Comparison of ENCODE assay signal across 1 cellular context in the genomic region with DNA sequence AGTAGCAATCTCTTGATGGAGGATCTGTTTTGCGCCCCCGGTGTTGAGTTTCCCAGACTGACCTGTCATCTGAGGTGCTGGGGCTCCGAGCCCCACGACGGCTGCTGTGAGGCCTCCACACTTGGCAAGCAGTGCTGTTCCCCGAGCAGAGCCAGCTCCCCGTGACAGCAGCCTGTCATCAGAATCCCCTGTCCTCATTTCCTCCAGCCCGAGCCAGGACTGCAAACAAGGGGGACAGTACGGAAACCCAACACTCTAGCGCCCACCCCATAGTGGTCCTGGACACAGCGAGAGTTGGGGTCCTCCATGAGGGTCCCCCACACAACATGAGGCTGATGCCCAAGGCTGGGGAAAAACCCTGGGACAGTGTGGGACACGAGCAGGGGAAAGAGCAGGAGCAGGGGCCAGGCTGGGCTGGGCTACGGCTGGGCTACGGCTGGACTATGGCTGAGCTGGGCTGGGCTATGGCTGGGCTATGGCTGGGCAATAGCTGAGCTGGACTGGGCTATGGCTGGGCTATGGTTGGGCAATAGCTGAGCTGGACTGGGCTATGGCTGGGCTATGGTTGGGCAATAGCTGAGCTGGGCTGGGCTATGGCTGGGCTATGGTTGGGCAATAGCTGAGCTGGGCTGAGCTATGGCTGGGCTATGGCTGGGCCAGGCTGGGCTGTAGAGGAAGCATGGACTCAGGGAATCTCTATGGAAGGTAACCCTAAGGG.
TF ChIP-seq lines count a peak whose summit lies in the region.

No MANE protein-coding gene starts in this region.

TF ChIP-seq in HepG2, 621 proteins besides CTCF, POLR2A, EP300 and RAD21 (continued from another document and continues in another):
- TF ChIP-seq, protein P1, sequence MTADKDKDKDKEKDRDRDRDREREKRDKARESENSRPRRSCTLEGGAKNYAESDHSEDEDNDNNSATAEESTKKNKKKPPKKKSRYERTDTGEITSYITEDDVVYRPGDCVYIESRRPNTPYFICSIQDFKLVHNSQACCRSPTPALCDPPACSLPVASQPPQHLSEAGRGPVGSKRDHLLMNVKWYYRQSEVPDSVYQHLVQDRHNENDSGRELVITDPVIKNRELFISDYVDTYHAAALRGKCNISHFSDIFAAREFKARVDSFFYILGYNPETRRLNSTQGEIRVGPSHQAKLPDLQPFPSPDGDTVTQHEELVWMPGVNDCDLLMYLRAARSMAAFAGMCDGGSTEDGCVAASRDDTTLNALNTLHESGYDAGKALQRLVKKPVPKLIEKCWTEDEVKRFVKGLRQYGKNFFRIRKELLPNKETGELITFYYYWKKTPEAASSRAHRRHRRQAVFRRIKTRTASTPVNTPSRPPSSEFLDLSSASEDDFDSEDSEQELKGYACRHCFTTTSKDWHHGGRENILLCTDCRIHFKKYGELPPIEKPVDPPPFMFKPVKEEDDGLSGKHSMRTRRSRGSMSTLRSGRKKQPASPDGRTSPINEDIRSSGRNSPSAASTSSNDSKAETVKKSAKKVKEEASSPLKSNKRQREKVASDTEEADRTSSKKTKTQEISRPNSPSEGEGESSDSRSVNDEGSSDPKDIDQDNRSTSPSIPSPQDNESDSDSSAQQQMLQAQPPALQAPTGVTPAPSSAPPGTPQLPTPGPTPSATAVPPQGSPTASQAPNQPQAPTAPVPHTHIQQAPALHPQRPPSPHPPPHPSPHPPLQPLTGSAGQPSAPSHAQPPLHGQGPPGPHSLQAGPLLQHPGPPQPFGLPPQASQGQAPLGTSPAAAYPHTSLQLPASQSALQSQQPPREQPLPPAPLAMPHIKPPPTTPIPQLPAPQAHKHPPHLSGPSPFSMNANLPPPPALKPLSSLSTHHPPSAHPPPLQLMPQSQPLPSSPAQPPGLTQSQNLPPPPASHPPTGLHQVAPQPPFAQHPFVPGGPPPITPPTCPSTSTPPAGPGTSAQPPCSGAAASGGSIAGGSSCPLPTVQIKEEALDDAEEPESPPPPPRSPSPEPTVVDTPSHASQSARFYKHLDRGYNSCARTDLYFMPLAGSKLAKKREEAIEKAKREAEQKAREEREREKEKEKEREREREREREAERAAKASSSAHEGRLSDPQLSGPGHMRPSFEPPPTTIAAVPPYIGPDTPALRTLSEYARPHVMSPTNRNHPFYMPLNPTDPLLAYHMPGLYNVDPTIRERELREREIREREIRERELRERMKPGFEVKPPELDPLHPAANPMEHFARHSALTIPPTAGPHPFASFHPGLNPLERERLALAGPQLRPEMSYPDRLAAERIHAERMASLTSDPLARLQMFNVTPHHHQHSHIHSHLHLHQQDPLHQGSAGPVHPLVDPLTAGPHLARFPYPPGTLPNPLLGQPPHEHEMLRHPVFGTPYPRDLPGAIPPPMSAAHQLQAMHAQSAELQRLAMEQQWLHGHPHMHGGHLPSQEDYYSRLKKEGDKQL (CRISPR knock-in tag; IDR thresholded peaks at IDR 0.05; ENCODE audit: low read depth) = no peak
- TF ChIP-seq ZNF619 (CRISPR knock-in tag; IDR thresholded peaks at IDR 0.05) (peak; percentile 66; the same call in 1 of the 2 replicates), CCDC6 (CRISPR knock-in tag; IDR thresholded peaks at IDR 0.05) (peak; percentile 70; the same call in 1 of the 2 replicates), BORCS8-MEF2B (CRISPR knock-in tag; IDR thresholded peaks at IDR 0.05) (0 out of 2 replicates have a peak, but pooled peaks have one; percentile 14), MYC (CRISPR knock-in tag; IDR thresholded peaks at IDR 0.05; ENCODE audit: borderline replicate concordance) (peak; percentile 29; the same call in 1 of the 2 replicates), SALL2 (CRISPR knock-in tag; IDR thresholded peaks at IDR 0.05) (0 out of 2 replicates have a peak, but pooled peaks have one; percentile 66), CEBPG (CRISPR knock-in tag; IDR thresholded peaks at IDR 0.05) (peak; percentile 89), ELF3 (CRISPR knock-in tag; IDR thresholded peaks at IDR 0.05) (no peak), ZNF367 (CRISPR knock-in tag; IDR thresholded peaks at IDR 0.05; ENCODE audit: borderline replicate concordance) (no peak), ZNF510 (CRISPR knock-in tag; IDR thresholded peaks at IDR 0.05; ENCODE audit: low read depth) (0 out of 2 replicates have a peak, but pooled peaks have one; percentile 64), SOX6 (IDR thresholded peaks at IDR 0.05) (no peak), SOX6 (CRISPR knock-in tag; IDR thresholded peaks at IDR 0.05) (peak; percentile 21; the same call in 1 of the 2 replicates), ZNF572 (CRISPR knock-in tag; IDR thresholded peaks at IDR 0.05) (peak; percentile 88), CHD2 (IDR thresholded peaks at IDR 0.05; ENCODE audit: low read depth, low read length) (peak; percentile 26; the same call in 1 of the 2 replicates), ZNF292 (CRISPR knock-in tag; IDR thresholded peaks at IDR 0.05; ENCODE audit: borderline replicate concordance, low read depth) (peak; percentile 56; the same call in 1 of the 2 replicates), ZNF274 (CRISPR knock-in tag; IDR thresholded peaks at IDR 0.05) (peak; percentile 65; the same call in 1 of the 2 replicates), NRL (CRISPR knock-in tag; IDR thresholded peaks at IDR 0.05; ENCODE audit: borderline replicate concordance) (no peak), ARNT (IDR thresholded peaks at IDR 0.05) (no peak), HNRNPLL (IDR thresholded peaks at IDR 0.05; ENCODE audit: low read depth, low read length, poor library complexity, severe bottlenecking) (peak; percentile 35), RFX1 (IDR thresholded peaks at IDR 0.05) (no peak), ZNF383 (CRISPR knock-in tag; IDR thresholded peaks at IDR 0.05; ENCODE audit: borderline replicate concordance) (0 out of 2 replicates have a peak, but pooled peaks have one; percentile 39), ZFP90 (CRISPR knock-in tag; IDR thresholded peaks at IDR 0.05; ENCODE audit: borderline replicate concordance) (peak; percentile 94), RBM39 (IDR thresholded peaks at IDR 0.05; ENCODE audit: low read depth, low read length, poor library complexity, severe bottlenecking) (peak; percentile 39), ZFP41 (CRISPR knock-in tag; IDR thresholded peaks at IDR 0.05; ENCODE audit: borderline replicate concordance) (no peak), NFE2L1 (CRISPR knock-in tag; IDR thresholded peaks at IDR 0.05; ENCODE audit: borderline replicate concordance) (peak; percentile 85; the same call in 1 of the 2 replicates), ZNF616 (CRISPR knock-in tag; IDR thresholded peaks at IDR 0.05; ENCODE audit: low read depth) (no peak), SOX13 (IDR thresholded peaks at IDR 0.05) (no peak), SOX13 (CRISPR knock-in tag; conservative IDR thresholded peaks at IDR 0.05 in 1 of 2, IDR thresholded peaks at IDR 0.05 in 1 of 2) (no peak)
- TF ChIP-seq, protein P2, sequence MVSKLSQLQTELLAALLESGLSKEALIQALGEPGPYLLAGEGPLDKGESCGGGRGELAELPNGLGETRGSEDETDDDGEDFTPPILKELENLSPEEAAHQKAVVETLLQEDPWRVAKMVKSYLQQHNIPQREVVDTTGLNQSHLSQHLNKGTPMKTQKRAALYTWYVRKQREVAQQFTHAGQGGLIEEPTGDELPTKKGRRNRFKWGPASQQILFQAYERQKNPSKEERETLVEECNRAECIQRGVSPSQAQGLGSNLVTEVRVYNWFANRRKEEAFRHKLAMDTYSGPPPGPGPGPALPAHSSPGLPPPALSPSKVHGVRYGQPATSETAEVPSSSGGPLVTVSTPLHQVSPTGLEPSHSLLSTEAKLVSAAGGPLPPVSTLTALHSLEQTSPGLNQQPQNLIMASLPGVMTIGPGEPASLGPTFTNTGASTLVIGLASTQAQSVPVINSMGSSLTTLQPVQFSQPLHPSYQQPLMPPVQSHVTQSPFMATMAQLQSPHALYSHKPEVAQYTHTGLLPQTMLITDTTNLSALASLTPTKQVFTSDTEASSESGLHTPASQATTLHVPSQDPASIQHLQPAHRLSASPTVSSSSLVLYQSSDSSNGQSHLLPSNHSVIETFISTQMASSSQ (IDR thresholded peaks at IDR 0.05; ENCODE audit: low read depth) = no peak
- TF ChIP-seq, protein P2 (CRISPR knock-in tag; IDR thresholded peaks at IDR 0.05; ENCODE audit: borderline replicate concordance) = 0 out of 2 replicates have a peak, but pooled peaks have one; percentile 32
- TF ChIP-seq, protein P3, sequence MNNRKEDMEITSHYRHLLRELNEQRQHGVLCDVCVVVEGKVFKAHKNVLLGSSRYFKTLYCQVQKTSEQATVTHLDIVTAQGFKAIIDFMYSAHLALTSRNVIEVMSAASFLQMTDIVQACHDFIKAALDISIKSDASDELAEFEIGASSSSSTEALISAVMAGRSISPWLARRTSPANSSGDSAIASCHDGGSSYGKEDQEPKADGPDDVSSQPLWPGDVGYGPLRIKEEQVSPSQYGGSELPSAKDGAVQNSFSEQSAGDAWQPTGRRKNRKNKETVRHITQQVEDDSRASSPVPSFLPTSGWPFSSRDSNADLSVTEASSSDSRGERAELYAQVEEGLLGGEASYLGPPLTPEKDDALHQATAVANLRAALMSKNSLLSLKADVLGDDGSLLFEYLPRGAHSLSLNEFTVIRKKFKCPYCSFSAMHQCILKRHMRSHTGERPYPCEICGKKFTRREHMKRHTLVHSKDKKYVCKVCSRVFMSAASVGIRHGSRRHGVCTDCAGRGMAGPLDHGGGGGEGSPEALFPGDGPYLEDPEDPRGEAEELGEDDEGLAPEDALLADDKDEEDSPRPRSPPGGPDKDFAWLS (CRISPR knock-in tag; IDR thresholded peaks at IDR 0.05; ENCODE audit: borderline replicate concordance) = peak; percentile 73; the same call in 1 of the 2 replicates
- TF ChIP-seq, protein P4, sequence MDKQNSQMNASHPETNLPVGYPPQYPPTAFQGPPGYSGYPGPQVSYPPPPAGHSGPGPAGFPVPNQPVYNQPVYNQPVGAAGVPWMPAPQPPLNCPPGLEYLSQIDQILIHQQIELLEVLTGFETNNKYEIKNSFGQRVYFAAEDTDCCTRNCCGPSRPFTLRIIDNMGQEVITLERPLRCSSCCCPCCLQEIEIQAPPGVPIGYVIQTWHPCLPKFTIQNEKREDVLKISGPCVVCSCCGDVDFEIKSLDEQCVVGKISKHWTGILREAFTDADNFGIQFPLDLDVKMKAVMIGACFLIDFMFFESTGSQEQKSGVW (CRISPR knock-in tag; IDR thresholded peaks at IDR 0.05; ENCODE audit: borderline replicate concordance) = no peak
- TF ChIP-seq, protein P5, sequence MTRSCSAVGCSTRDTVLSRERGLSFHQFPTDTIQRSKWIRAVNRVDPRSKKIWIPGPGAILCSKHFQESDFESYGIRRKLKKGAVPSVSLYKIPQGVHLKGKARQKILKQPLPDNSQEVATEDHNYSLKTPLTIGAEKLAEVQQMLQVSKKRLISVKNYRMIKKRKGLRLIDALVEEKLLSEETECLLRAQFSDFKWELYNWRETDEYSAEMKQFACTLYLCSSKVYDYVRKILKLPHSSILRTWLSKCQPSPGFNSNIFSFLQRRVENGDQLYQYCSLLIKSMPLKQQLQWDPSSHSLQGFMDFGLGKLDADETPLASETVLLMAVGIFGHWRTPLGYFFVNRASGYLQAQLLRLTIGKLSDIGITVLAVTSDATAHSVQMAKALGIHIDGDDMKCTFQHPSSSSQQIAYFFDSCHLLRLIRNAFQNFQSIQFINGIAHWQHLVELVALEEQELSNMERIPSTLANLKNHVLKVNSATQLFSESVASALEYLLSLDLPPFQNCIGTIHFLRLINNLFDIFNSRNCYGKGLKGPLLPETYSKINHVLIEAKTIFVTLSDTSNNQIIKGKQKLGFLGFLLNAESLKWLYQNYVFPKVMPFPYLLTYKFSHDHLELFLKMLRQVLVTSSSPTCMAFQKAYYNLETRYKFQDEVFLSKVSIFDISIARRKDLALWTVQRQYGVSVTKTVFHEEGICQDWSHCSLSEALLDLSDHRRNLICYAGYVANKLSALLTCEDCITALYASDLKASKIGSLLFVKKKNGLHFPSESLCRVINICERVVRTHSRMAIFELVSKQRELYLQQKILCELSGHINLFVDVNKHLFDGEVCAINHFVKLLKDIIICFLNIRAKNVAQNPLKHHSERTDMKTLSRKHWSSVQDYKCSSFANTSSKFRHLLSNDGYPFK (CRISPR knock-in tag; IDR thresholded peaks at IDR 0.05; ENCODE audit: borderline replicate concordance) = peak; percentile 40; the same call in 1 of the 2 replicates
- TF ChIP-seq, protein P6, sequence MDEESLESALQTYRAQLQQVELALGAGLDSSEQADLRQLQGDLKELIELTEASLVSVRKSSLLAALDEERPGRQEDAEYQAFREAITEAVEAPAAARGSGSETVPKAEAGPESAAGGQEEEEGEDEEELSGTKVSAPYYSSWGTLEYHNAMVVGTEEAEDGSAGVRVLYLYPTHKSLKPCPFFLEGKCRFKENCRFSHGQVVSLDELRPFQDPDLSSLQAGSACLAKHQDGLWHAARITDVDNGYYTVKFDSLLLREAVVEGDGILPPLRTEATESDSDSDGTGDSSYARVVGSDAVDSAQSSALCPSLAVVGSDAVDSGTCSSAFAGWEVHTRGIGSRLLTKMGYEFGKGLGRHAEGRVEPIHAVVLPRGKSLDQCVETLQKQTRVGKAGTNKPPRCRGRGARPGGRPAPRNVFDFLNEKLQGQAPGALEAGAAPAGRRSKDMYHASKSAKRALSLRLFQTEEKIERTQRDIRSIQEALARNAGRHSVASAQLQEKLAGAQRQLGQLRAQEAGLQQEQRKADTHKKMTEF (CRISPR knock-in tag; IDR thresholded peaks at IDR 0.05) = no peak
- TF ChIP-seq, protein P7, sequence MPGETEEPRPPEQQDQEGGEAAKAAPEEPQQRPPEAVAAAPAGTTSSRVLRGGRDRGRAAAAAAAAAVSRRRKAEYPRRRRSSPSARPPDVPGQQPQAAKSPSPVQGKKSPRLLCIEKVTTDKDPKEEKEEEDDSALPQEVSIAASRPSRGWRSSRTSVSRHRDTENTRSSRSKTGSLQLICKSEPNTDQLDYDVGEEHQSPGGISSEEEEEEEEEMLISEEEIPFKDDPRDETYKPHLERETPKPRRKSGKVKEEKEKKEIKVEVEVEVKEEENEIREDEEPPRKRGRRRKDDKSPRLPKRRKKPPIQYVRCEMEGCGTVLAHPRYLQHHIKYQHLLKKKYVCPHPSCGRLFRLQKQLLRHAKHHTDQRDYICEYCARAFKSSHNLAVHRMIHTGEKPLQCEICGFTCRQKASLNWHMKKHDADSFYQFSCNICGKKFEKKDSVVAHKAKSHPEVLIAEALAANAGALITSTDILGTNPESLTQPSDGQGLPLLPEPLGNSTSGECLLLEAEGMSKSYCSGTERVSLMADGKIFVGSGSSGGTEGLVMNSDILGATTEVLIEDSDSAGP (CRISPR knock-in tag; IDR thresholded peaks at IDR 0.05; ENCODE audit: borderline replicate concordance) = peak; percentile 56
- TF ChIP-seq, protein P8, sequence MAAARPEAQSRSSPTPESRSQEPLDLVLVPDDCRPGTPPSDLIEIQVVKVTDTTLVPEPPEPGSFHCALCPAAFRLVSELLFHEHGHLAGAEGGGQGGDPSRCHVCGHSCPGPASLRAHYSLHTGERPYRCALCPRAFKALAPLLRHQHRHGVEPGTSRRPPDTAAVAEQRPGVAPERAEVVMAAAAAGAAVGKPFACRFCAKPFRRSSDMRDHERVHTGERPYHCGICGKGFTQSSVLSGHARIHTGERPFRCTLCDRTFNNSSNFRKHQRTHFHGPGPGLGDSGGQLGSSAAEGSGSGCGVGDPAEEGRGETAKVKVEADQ (CRISPR knock-in tag; IDR thresholded peaks at IDR 0.05; ENCODE audit: borderline replicate concordance) = no peak
